In the genomic region with DNA sequence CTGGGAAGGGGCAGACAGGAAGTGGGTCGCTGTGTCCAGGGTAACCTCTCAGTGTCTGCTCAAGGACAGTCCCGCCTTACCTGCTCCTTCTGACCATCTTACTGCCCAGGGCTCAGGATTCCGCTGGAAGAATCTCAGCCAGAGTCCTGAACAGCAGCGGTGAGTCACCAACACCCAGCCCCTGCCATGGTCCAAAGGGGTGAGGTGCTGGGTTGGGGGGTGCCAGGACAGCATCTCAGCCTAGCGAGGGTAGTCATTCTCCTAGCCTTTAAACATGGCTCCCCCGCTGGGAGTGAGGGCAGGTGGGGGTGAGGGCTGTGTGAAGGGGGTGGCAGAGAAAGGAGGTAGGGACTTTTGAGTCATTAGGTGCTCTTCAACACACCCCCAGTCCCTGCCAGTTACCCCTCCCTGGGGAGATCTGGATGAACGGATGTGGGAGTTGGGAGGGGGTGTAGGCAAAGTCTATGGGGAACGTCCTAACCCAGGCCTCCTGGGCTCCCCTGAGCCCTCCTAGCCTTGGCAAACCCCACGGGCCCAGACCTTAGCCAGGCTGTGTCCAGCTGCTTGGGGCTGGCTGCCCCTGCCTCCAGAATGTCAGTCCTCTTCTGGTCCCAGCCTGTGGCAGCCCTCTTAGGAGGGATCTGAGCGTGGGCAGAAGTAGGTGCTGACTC, we compare ENCODE assay signal across 12 cellular contexts. TPM values are rescaled to one million over a fixed set of nuclear protein-coding genes. Genes with fewer than 3 reads are reported as not detected.
DNase-seq lines count a peak whose midpoint lies in the region; ATAC-seq and TF ChIP-seq lines count a peak whose summit lies in the region.
"Had no signal": no experiment of that assay in that cellular context is flagged by ENCODE, and none has a peak within 500 bp of the region (broad histone marks: within the 10 kb centered on the region; RNA-seq: fewer than 3 reads in every experiment).

No MANE protein-coding gene starts in this region.

- ATAC-seq in upper lobe of right lung (no peak), SK-N-SH treated with all-trans-retinoic acid at 6 μM for 48 hours (no peak)
- ATAC-seq: foreskin keratinocyte had no signal

- H3K4me1 Mint-ChIP-seq in MCF 10A (ENCODE audit: insufficient read depth, unreplicated experiment) = no peaks in the 10 kb centered on the region
- H3K4me1 Mint-ChIP-seq in nephron = peaks cover 56% of the 10 kb centered on the region

- CTCF ChIA-PET in MCF 10A (lab: Yijun Ruan, JAX) = interaction anchor here (0.5 to 8.2 kb wide), 4 partner anchors 11 to 62 kb away, joined by 3 to 48 read pairs (median 4); no protein-coding TSS in a partner anchor

- H3K27ac ChIP-seq in breast epithelium = peak overlapping the region; percentile 80 to 95
- H3K27ac ChIP-seq in esophagus muscularis mucosa (replicated peaks in 1 of 4) = peak overlapping the region; percentile 82 to 90 (median 87)
- peak overlapping the region; percentile 92 for H3K27ac ChIP-seq in upper lobe of right lung
- H3K27ac ChIP-seq: foreskin keratinocyte had no signal

- no TSS peak for BruUV-seq in MCF 10A (replicated peaks; lab: Mats Ljungman, UMichigan)

- H3K9me3 ChIP-seq in breast epithelium (no peaks in the 10 kb centered on the region), esophagus muscularis mucosa (no peaks in the 10 kb centered on the region), upper lobe of right lung (no peaks in the 10 kb centered on the region)

- H3K4me3 ChIP-seq in breast epithelium = peak overlapping the region; percentile 77 to 92 (median 88)
- H3K4me3 ChIP-seq in esophagus muscularis mucosa = peak overlapping the region; percentile 64 to 90 (median 76)
- H3K4me3 ChIP-seq in upper lobe of right lung = peak overlapping the region; percentile 71

- H3K4me1 ChIP-seq in breast epithelium (peaks cover 0 to 3% of the 10 kb centered on the region in 2 donors), esophagus muscularis mucosa (peaks cover 39 to 73% (median 67%) of the 10 kb centered on the region in 4 donors), upper lobe of right lung (peaks cover 37% of the 10 kb centered on the region)
- H3K4me1 ChIP-seq: foreskin keratinocyte had no signal

- H3K27me3 ChIP-seq in breast epithelium = no peaks in the 10 kb centered on the region
- H3K27me3 ChIP-seq in esophagus muscularis mucosa = peaks cover 2 to 35% (median 14%) of the 10 kb centered on the region in 4 donors
- no peaks in the 10 kb centered on the region for H3K27me3 ChIP-seq in upper lobe of right lung

- no peak for TF ChIP-seq EP300 in esophagus muscularis mucosa (IDR thresholded peaks at IDR 0.05)

- H3K27me3 Mint-ChIP-seq in MCF 10A (ENCODE audit: insufficient read depth, unreplicated experiment) (peaks cover 20% of the 10 kb centered on the region), nephron (ENCODE audit: low read depth) (peaks cover 14% of the 10 kb centered on the region)

- WGBS in esophagus muscularis mucosa = 77% methylated on average over 9 of the region's 10 CpGs

- H3K36me3 Mint-ChIP-seq in MCF 10A (ENCODE audit: insufficient read depth, unreplicated experiment) = no peaks in the 10 kb centered on the region
- H3K36me3 Mint-ChIP-seq in nephron (ENCODE audit: low read depth) = peaks cover 25% of the 10 kb centered on the region

- TF ChIP-seq CTCF in breast epithelium (IDR thresholded peaks at IDR 0.05) (no peak), MCF 10A (IDR thresholded peaks at IDR 0.05; ENCODE audit: unreplicated experiment) (no peak), esophagus muscularis mucosa (IDR thresholded peaks at IDR 0.05) (no peak), nephron (IDR thresholded peaks at IDR 0.05; ENCODE audit: unreplicated experiment in 3 of 3) (no peak), upper lobe of right lung (IDR thresholded peaks at IDR 0.05) (no peak)

- POLR2A ChIA-PET in MCF 10A (lab: Yijun Ruan, JAX) = no interaction called here

- H3K36me3 ChIP-seq in breast epithelium (no peaks in the 10 kb centered on the region), esophagus muscularis mucosa (peaks cover 0 to 44% (median 18%) of the 10 kb centered on the region in 4 donors), upper lobe of right lung (peaks cover 27% of the 10 kb centered on the region)

- DNase-seq in breast epithelium (ENCODE audit: low spot score in 2 of 2) (no peak), MCF 10A (ENCODE audit: unreplicated experiment) (no peak), esophagus muscularis mucosa (ENCODE audit: extremely low spot score) (no peak), upper lobe of right lung (no peak), GF-D8 (lab: John Stamatoyannopoulos, UW) (no peak), T1000 (lab: John Stamatoyannopoulos, UW) (no peak)
- DNase-seq: ACHN; activated CD4-positive, alpha-beta T cell treated with anti-CD3 and anti-CD28 coated beads for 4 hours; foreskin keratinocyte; NCI-H2081 treated with DMSO at 0.1 percent for 48 hours had no signal

- H3K4me3 Mint-ChIP-seq in MCF 10A (ENCODE audit: unreplicated experiment) (no peak overlapping the region), nephron (peak overlapping the region; percentile 90 to 92 (median 91))

- no peak overlapping the region for H3K27ac Mint-ChIP-seq in MCF 10A (ENCODE audit: low read depth, unreplicated experiment)
- H3K27ac Mint-ChIP-seq in nephron = peak overlapping the region; percentile 95 to 99 (median 99)

- no peaks in the 10 kb centered on the region for H3K9me3 Mint-ChIP-seq in MCF 10A (ENCODE audit: unreplicated experiment)
- H3K9me3 Mint-ChIP-seq in nephron = no peaks in the 10 kb centered on the region

- intact Hi-C loops in breast epithelium (cut with DNase I; ENCODE audit: low total_unique reads) (no loop called here), MCF 10A (cut with micrococcal nuclease) (no loop called here), esophagus muscularis mucosa (cut with DNase I) (no loop called here), upper lobe of right lung (cut with DNase I) (no loop called here)

- TF ChIP-seq POLR2A in breast epithelium (IDR thresholded peaks at IDR 0.05) = no peak
- no peak for TF ChIP-seq POLR2A in esophagus muscularis mucosa (IDR thresholded peaks at IDR 0.05; ENCODE audit: low read depth)

TF ChIP-seq in SK-N-SH treated with all-trans-retinoic acid at 6 μM for 48 hours, 23 proteins besides CTCF, POLR2A, EP300 and RAD21:
- no peak for TF ChIP-seq ZNF8 (CRISPR knock-in tag; IDR thresholded peaks at IDR 0.05)

RNA-seq across cellular contexts. Expression of gene TAMALIN, which starts 2.5 kb away (rescaled TPM):
- total RNA-seq in breast epithelium (10 to 100 TPM in 2 of 3 donors, 1 to 10 TPM in 1; 8.5 to 27.2 (median 16.0) TPM), MCF 10A (2022) (0.39 TPM in 1 of 2 replicates, not detected in the other), esophagus muscularis mucosa (10 to 100 TPM; 13.3 to 26.9 (median 18.3) TPM), upper lobe of right lung (199 TPM)

RNA-seq across cellular contexts. Expression of gene NR4A1, which starts 42.0 kb away (rescaled TPM):
- 100 to 1,000 TPM in 1 of 3 donors, 10 to 100 TPM in 2; 35.7 to 154 (median 66.2) TPM for total RNA-seq in breast epithelium
- total RNA-seq in MCF 10A (2022) = 0.69 and 2.9 TPM in 2 replicates
- 10 to 100 TPM; 26.2 to 88.1 (median 59.4) TPM for total RNA-seq in esophagus muscularis mucosa
- total RNA-seq in upper lobe of right lung = 67.0 TPM

RNA-seq across cellular contexts. Expression of gene ACVR1B, which starts 57.7 kb away (rescaled TPM):
- total RNA-seq in breast epithelium = 10 to 100 TPM; 12.3 to 26.3 (median 23.6) TPM
- total RNA-seq in MCF 10A (2022) = 14.7 and 16.1 TPM in 2 replicates
- total RNA-seq in esophagus muscularis mucosa = 10 to 100 TPM in 3 of 4 donors, 1 to 10 TPM in 1; 9.1 to 22.4 (median 13.9) TPM
- total RNA-seq in upper lobe of right lung = 33.5 TPM
